2 cellular contexts compared by ENCODE assay signal in the genomic region with DNA sequence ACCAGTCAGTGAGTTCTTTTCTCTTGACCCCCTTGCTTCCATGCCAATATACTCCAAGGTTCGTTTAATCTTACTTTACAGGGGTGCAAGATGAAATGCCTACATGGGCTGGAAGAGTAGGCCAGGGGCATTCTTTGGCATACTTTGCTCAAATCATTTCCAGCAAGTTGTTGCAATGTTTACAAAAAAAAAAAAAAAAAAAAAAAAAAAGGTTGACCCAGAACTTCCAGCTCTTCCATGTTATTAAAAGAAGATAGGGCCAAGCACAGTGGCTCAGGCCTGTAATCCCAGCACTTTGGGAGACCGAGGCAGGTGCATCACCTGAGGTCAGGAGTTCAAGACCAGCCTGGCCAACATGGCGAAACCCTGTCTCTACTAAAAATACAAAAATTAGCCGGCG.
TF ChIP-seq lines count a peak whose summit lies in the region.

No MANE protein-coding gene starts in this region.

TF ChIP-seq in HEK293, 187 proteins besides CTCF, POLR2A, EP300 and RAD21:
- TF ChIP-seq, protein P1, sequence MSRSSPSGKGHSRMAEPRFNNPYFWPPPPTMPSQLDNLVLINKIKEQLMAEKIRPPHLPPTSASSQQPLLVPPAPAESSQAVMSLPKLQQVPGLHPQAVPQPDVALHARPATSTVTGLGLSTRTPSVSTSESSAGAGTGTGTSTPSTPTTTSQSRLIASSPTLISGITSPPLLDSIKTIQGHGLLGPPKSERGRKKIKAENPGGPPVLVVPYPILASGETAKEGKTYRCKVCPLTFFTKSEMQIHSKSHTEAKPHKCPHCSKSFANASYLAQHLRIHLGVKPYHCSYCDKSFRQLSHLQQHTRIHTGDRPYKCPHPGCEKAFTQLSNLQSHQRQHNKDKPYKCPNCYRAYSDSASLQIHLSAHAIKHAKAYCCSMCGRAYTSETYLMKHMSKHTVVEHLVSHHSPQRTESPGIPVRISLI (tag by site-specific recombination; IDR thresholded peaks at IDR 0.05): 0 out of 2 replicates have a peak, but pooled peaks have one; percentile 31

TF ChIP-seq in HepG2, 621 proteins besides CTCF, POLR2A, EP300 and RAD21 (continued from another document):
- TF ChIP-seq, protein P2, sequence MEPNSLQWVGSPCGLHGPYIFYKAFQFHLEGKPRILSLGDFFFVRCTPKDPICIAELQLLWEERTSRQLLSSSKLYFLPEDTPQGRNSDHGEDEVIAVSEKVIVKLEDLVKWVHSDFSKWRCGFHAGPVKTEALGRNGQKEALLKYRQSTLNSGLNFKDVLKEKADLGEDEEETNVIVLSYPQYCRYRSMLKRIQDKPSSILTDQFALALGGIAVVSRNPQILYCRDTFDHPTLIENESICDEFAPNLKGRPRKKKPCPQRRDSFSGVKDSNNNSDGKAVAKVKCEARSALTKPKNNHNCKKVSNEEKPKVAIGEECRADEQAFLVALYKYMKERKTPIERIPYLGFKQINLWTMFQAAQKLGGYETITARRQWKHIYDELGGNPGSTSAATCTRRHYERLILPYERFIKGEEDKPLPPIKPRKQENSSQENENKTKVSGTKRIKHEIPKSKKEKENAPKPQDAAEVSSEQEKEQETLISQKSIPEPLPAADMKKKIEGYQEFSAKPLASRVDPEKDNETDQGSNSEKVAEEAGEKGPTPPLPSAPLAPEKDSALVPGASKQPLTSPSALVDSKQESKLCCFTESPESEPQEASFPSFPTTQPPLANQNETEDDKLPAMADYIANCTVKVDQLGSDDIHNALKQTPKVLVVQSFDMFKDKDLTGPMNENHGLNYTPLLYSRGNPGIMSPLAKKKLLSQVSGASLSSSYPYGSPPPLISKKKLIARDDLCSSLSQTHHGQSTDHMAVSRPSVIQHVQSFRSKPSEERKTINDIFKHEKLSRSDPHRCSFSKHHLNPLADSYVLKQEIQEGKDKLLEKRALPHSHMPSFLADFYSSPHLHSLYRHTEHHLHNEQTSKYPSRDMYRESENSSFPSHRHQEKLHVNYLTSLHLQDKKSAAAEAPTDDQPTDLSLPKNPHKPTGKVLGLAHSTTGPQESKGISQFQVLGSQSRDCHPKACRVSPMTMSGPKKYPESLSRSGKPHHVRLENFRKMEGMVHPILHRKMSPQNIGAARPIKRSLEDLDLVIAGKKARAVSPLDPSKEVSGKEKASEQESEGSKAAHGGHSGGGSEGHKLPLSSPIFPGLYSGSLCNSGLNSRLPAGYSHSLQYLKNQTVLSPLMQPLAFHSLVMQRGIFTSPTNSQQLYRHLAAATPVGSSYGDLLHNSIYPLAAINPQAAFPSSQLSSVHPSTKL (CRISPR knock-in tag; IDR thresholded peaks at IDR 0.05): peak; percentile 22; the same call in 1 of the 2 replicates
- TF ChIP-seq, protein P1 (CRISPR knock-in tag; IDR thresholded peaks at IDR 0.05; ENCODE audit: borderline replicate concordance): peak; percentile 77; the same call in 1 of the 2 replicates
- TF ChIP-seq CEBPG (CRISPR knock-in tag; IDR thresholded peaks at IDR 0.05) (0 out of 2 replicates have a peak, but pooled peaks have one; percentile 24), FOXA3 (CRISPR knock-in tag; IDR thresholded peaks at IDR 0.05) (peak; percentile 67), ETV5 (CRISPR knock-in tag; IDR thresholded peaks at IDR 0.05; ENCODE audit: borderline replicate concordance) (0 out of 2 replicates have a peak, but pooled peaks have one; percentile 10), POGZ (CRISPR knock-in tag; IDR thresholded peaks at IDR 0.05) (0 out of 2 replicates have a peak, but pooled peaks have one; percentile 11), SALL1 (CRISPR knock-in tag; IDR thresholded peaks at IDR 0.05) (peak; percentile 32; the same call in 1 of the 2 replicates), RARA (CRISPR knock-in tag; IDR thresholded peaks at IDR 0.05) (0 out of 2 replicates have a peak, but pooled peaks have one; percentile 14), ZNF766 (CRISPR knock-in tag; IDR thresholded peaks at IDR 0.05; ENCODE audit: borderline replicate concordance) (0 out of 2 replicates have a peak, but pooled peaks have one; percentile 34)
- TF ChIP-seq, protein P3, sequence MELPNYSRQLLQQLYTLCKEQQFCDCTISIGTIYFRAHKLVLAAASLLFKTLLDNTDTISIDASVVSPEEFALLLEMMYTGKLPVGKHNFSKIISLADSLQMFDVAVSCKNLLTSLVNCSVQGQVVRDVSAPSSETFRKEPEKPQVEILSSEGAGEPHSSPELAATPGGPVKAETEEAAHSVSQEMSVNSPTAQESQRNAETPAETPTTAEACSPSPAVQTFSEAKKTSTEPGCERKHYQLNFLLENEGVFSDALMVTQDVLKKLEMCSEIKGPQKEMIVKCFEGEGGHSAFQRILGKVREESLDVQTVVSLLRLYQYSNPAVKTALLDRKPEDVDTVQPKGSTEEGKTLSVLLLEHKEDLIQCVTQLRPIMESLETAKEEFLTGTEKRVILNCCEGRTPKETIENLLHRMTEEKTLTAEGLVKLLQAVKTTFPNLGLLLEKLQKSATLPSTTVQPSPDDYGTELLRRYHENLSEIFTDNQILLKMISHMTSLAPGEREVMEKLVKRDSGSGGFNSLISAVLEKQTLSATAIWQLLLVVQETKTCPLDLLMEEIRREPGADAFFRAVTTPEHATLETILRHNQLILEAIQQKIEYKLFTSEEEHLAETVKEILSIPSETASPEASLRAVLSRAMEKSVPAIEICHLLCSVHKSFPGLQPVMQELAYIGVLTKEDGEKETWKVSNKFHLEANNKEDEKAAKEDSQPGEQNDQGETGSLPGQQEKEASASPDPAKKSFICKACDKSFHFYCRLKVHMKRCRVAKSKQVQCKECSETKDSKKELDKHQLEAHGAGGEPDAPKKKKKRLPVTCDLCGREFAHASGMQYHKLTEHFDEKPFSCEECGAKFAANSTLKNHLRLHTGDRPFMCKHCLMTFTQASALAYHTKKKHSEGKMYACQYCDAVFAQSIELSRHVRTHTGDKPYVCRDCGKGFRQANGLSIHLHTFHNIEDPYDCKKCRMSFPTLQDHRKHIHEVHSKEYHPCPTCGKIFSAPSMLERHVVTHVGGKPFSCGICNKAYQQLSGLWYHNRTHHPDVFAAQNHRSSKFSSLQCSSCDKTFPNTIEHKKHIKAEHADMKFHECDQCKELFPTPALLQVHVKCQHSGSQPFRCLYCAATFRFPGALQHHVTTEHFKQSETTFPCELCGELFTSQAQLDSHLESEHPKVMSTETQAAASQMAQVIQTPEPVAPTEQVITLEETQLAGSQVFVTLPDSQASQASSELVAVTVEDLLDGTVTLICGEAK (IDR thresholded peaks at IDR 0.05): peak; percentile 41; the same call in 1 of the 2 replicates
- TF ChIP-seq, protein P3 (CRISPR knock-in tag; IDR thresholded peaks at IDR 0.05): peak; percentile 51; the same call in 1 of the 2 replicates
